In genomic region chr2:224958466-224958857, GRCh38 we compare ENCODE assay signal across 10 cellular contexts.
DNase-seq lines count a peak whose midpoint lies in the region; ATAC-seq and TF ChIP-seq lines count a peak whose summit lies in the region.
"Had no signal": no experiment of that assay in that cellular context is flagged by ENCODE, and none has a peak within 500 bp of the region (broad histone marks: within the 10 kb centered on the region; RNA-seq: fewer than 3 reads in every experiment).

No MANE protein-coding gene starts in this region.

- no peaks in the 10 kb centered on the region for H3K27me3 Mint-ChIP-seq in stimulated activated memory B cell treated with anti-CD40 and anti-IgM and Interleukin-4, amounts not matched to agents 10 μg/mL and 1 μg/mL and 100 μg/mL, for 72 hours

- H3K4me3 ChIP-seq in fibroblast of the aortic adventitia (ENCODE audit: low read depth, low read length): no peak overlapping the region

- DNase-seq in NCI-H446 treated with DMSO at 0.1 percent for 48 hours (lab: John Stamatoyannopoulos, UW) (peak; percentile 27), NCI-H446 (lab: John Stamatoyannopoulos, UW) (no peak), RPMI7951 (ENCODE audit: low read depth) (peak; percentile 71), fibroblast of the aortic adventitia (ENCODE audit: low read depth) (peak; percentile 84), kidney glomerular epithelial cell (lab: John Stamatoyannopoulos, UW) (no peak), NCI-H524 treated with DMSO at 0.1 percent for 48 hours (lab: John Stamatoyannopoulos, UW) (no peak)
- DNase-seq: mesendoderm, T1000 had no signal

- peak overlapping the region; percentile 96 for H3K27ac Mint-ChIP-seq in stimulated activated memory B cell treated with anti-CD40 and anti-IgM and Interleukin-4, amounts not matched to agents 10 μg/mL and 1 μg/mL and 100 μg/mL, for 72 hours

- H3K4me1 Mint-ChIP-seq in stimulated activated memory B cell treated with anti-CD40 and anti-IgM and Interleukin-4, amounts not matched to agents 10 μg/mL and 1 μg/mL and 100 μg/mL, for 72 hours: peaks cover 88% of the 10 kb centered on the region

- ATAC-seq in stimulated activated memory B cell treated with anti-CD40 and anti-IgM and Interleukin-4, amounts not matched to agents 10 μg/mL and 1 μg/mL and 100 μg/mL, for 72 hours: no peak
- no peak for ATAC-seq in HG02970 (IDR thresholded peaks at IDR 0.05; ENCODE audit: low FRiP score, unreplicated experiment)

- H3K9me3 Mint-ChIP-seq in stimulated activated memory B cell treated with anti-CD40 and anti-IgM and Interleukin-4, amounts not matched to agents 10 μg/mL and 1 μg/mL and 100 μg/mL, for 72 hours: no peaks in the 10 kb centered on the region

- H3K36me3 Mint-ChIP-seq in stimulated activated memory B cell treated with anti-CD40 and anti-IgM and Interleukin-4, amounts not matched to agents 10 μg/mL and 1 μg/mL and 100 μg/mL, for 72 hours: peaks cover 69% of the 10 kb centered on the region

- H3K4me3 Mint-ChIP-seq in stimulated activated memory B cell treated with anti-CD40 and anti-IgM and Interleukin-4, amounts not matched to agents 10 μg/mL and 1 μg/mL and 100 μg/mL, for 72 hours: peak overlapping the region; percentile 61

- no peak for TF ChIP-seq CTCF in fibroblast of the aortic adventitia (IDR thresholded peaks at IDR 0.05; ENCODE audit: insufficient read depth, low read length)

Comparison
In these comparisons a context has a peak if more than half of its experiments do, and no peak if none do; other contexts are left out.
1. DNase-seq: peak in NCI-H446 treated with DMSO at 0.1 percent for 48 hours (single experiment), RPMI7951 (single experiment) and fibroblast of the aortic adventitia (single experiment); none in NCI-H446 (0 of 2), kidney glomerular epithelial cell (single experiment) and NCI-H524 treated with DMSO at 0.1 percent for 48 hours (single experiment).